Comparison of ENCODE assay signal across 2 cellular contexts in the genomic region with DNA sequence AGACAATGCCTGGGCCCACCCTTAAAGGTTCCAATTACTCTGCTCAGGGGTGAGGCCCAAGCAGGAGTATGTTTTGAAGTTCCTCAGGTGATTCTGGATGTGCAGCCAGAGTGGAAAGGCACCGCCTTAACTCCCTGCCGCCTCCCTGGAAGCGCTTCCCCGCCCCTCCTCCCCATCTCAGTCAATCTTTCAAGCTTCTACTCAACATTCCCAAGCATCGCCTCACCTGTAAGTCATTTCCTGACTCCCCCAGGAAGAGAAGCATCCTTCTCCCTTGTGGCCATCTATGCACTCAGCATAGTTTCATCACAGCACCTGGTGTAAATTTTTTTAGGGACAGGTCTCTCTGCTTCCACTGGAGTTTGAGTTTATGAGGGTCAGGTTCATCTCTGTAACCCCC.
TF ChIP-seq lines count a peak whose summit lies in the region.

No MANE protein-coding gene starts in this region.

TF ChIP-seq in HCT116, 20 proteins besides CTCF, POLR2A, EP300 and RAD21:
- TF ChIP-seq JUND (IDR thresholded peaks at IDR 0.05) (peak; percentile 34; the same call in 1 of the 2 replicates), CEBPB (IDR thresholded peaks at IDR 0.05; ENCODE audit: low read depth) (no peak), ELF1 (IDR thresholded peaks at IDR 0.05; ENCODE audit: borderline replicate concordance, low read depth) (no peak), CBX3 (IDR thresholded peaks at IDR 0.05; ENCODE audit: low read depth) (0 out of 2 replicates have a peak, but pooled peaks have one; percentile 42), MAX (IDR thresholded peaks at IDR 0.05) (no peak), TCF7L2 (IDR thresholded peaks at IDR 0.05; ENCODE audit: borderline replicate concordance, extremely low read depth, insufficient read depth, insufficient read length) (no peak), SP1 (IDR thresholded peaks at IDR 0.05; ENCODE audit: low read depth) (peak; percentile 25; the same call in 1 of the 2 replicates), FOSL1 (IDR thresholded peaks at IDR 0.05; ENCODE audit: low read depth) (peak; percentile 43), ZNF274 (IDR thresholded peaks at IDR 0.05; ENCODE audit: low read depth, low read length) (no peak), ZBTB33 (IDR thresholded peaks at IDR 0.05; ENCODE audit: extremely low read depth, insufficient replicate concordance, low read length) (no peak)

TF ChIP-seq in SK-N-SH, 30 proteins besides CTCF, POLR2A, EP300 and RAD21:
- TF ChIP-seq, protein P1, sequence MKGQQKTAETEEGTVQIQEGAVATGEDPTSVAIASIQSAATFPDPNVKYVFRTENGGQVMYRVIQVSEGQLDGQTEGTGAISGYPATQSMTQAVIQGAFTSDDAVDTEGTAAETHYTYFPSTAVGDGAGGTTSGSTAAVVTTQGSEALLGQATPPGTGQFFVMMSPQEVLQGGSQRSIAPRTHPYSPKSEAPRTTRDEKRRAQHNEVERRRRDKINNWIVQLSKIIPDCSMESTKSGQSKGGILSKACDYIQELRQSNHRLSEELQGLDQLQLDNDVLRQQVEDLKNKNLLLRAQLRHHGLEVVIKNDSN (IDR thresholded peaks at IDR 0.05; ENCODE audit: borderline replicate concordance, low read depth), result no peak
- TF ChIP-seq MAX (IDR thresholded peaks at IDR 0.05; ENCODE audit: low read depth) (no peak), EZH2phosphoT487 (IDR thresholded peaks at IDR 0.05; ENCODE audit: borderline replicate concordance, low read depth) (no peak), RXRA (IDR thresholded peaks at IDR 0.05; ENCODE audit: borderline replicate concordance, low read depth) (no peak), TAF1 (IDR thresholded peaks at IDR 0.05; ENCODE audit: borderline replicate concordance, low read depth, low read length) (no peak), NRF1 (IDR thresholded peaks at IDR 0.05; ENCODE audit: low read depth, low read length) (no peak), YY1 (IDR thresholded peaks at IDR 0.05; ENCODE audit: low read depth) (no peak), POLR2AphosphoS5 (IDR thresholded peaks at IDR 0.05; ENCODE audit: low read depth, low read length) (no peak), USF2 (IDR thresholded peaks at IDR 0.05; ENCODE audit: borderline replicate concordance, low read depth, low read length) (no peak), TCF12 (IDR thresholded peaks at IDR 0.05) (no peak), RFX5 (IDR thresholded peaks at IDR 0.05; ENCODE audit: low read length) (no peak), MEF2A (IDR thresholded peaks at IDR 0.05; ENCODE audit: borderline replicate concordance, low read depth) (no peak), ELF1 (IDR thresholded peaks at IDR 0.05) (no peak), GABPA (IDR thresholded peaks at IDR 0.05; ENCODE audit: low read depth) (no peak), GATA2 (CRISPR knock-in tag; IDR thresholded peaks at IDR 0.05) (no peak), RCOR1 (IDR thresholded peaks at IDR 0.05; ENCODE audit: low read length) (no peak)
- TF ChIP-seq, protein P2, sequence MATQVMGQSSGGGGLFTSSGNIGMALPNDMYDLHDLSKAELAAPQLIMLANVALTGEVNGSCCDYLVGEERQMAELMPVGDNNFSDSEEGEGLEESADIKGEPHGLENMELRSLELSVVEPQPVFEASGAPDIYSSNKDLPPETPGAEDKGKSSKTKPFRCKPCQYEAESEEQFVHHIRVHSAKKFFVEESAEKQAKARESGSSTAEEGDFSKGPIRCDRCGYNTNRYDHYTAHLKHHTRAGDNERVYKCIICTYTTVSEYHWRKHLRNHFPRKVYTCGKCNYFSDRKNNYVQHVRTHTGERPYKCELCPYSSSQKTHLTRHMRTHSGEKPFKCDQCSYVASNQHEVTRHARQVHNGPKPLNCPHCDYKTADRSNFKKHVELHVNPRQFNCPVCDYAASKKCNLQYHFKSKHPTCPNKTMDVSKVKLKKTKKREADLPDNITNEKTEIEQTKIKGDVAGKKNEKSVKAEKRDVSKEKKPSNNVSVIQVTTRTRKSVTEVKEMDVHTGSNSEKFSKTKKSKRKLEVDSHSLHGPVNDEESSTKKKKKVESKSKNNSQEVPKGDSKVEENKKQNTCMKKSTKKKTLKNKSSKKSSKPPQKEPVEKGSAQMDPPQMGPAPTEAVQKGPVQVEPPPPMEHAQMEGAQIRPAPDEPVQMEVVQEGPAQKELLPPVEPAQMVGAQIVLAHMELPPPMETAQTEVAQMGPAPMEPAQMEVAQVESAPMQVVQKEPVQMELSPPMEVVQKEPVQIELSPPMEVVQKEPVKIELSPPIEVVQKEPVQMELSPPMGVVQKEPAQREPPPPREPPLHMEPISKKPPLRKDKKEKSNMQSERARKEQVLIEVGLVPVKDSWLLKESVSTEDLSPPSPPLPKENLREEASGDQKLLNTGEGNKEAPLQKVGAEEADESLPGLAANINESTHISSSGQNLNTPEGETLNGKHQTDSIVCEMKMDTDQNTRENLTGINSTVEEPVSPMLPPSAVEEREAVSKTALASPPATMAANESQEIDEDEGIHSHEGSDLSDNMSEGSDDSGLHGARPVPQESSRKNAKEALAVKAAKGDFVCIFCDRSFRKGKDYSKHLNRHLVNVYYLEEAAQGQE (IDR thresholded peaks at IDR 0.05; ENCODE audit: low read depth, low read length), result no peak
